23 cellular contexts compared by ENCODE assay signal in genomic region chr1:44661786-44662682, GRCh38. TPM values are rescaled to one million over a fixed set of nuclear protein-coding genes. Genes with fewer than 3 reads are reported as not detected.
DNase-seq lines count a peak whose midpoint lies in the region; ATAC-seq, FAIRE-seq and TF ChIP-seq lines count a peak whose summit lies in the region.
"Had no signal": no experiment of that assay in that cellular context is flagged by ENCODE, and none has a peak within 500 bp of the region (broad histone marks: within the 10 kb centered on the region; RNA-seq: fewer than 3 reads in every experiment).

No MANE protein-coding gene starts in this region.

- DNase-seq in NCI-H1092 treated with DMSO at 0.1 percent for 48 hours (lab: John Stamatoyannopoulos, UW) (peak; percentile 43), NCI-H1092 (lab: John Stamatoyannopoulos, UW) (no peak), NCI-H774 (lab: John Stamatoyannopoulos, UW) (peak; percentile 54), spleen (peak; percentile 65), Right ventricle myocardium inferior (ENCODE audit: missing footprints) (no peak), HAP-1 (ENCODE audit: low spot score in 2 of 2) (no peak)
- DNase-seq in activated effector memory CD4-positive, alpha-beta T cell treated with anti-CD3 and anti-CD28 coated beads, Interleukin-2, amount 50 U/mL, for 16 hours: no peak
- DNase-seq: activated B cell treated with CpG ODN at 0.5 μM for 24 hours; activated CD4-positive, alpha-beta T cell treated with anti-CD3 and anti-CD28 coated beads, Interleukin-2, amount 50 U/mL, for 48 hours; activated CD8-positive, alpha-beta memory T cell treated with anti-CD3 and anti-CD28 coated beads, Interleukin-2, amount 50 U/mL, for 48 hours; activated naive CD8-positive, alpha-beta T cell treated with anti-CD3 and anti-CD28 coated beads for 36 hours; CD8-positive, alpha-beta memory T cell; EL; erythroblast; foreskin keratinocyte; GM23248; lower lobe of right lung; NCI-H226; SK-N-SH had no signal

- FAIRE-seq in islet of Langerhans (lab: Jason Lieb, UNC): peak; percentile 13

- H3K36me3 ChIP-seq in spleen (peaks cover 0 to 7% (median 0%) of the 10 kb centered on the region in 6 donors), HAP-1 (replicated peaks) (no peaks in the 10 kb centered on the region)

- H3K4me3 ChIP-seq in spleen (no peak overlapping the region), HAP-1 (no peak overlapping the region)
- H3K4me3 ChIP-seq: GM23248, hepatocyte, lower lobe of right lung had no signal

- 47 to 55% (median 51%) methylated on average over 13 to 15 of the region's 15 CpGs for WGBS in spleen, 5 donors

- in situ Hi-C loops in HAP-1 (cut with MboI; ENCODE audit: low sequenced_read_pairs): no loop called here

- H3K27me3 ChIP-seq in spleen (replicated peaks in 1 of 7) (peaks cover 0 to 5% (median 0%) of the 10 kb centered on the region in 7 donors), HAP-1 (ENCODE audit: low read depth) (no peaks in the 10 kb centered on the region)
- H3K27me3 ChIP-seq: foreskin keratinocyte, hepatocyte had no signal

- TF ChIP-seq CTCF in spleen (IDR thresholded peaks at IDR 0.05 in 8 of 11, conservative IDR thresholded peaks at IDR 0.05 in 3 of 11): no peak

- no peak for ATAC-seq in Right ventricle myocardium inferior
- ATAC-seq: foreskin keratinocyte, lower lobe of right lung had no signal

- intact Hi-C loops in spleen (cut with DNase I; ENCODE audit: low total_unique reads): no loop called here
- intact Hi-C loops in Right ventricle myocardium inferior (cut with DNase I): no loop called here

- H3K27ac ChIP-seq in spleen: no peak overlapping the region
- H3K27ac ChIP-seq: foreskin keratinocyte, GM23248, hepatocyte, lower lobe of right lung, RWPE1 had no signal

- no peaks in the 10 kb centered on the region for H3K9me3 ChIP-seq in spleen
- no peaks in the 10 kb centered on the region for H3K9me3 ChIP-seq in HAP-1
- H3K9me3 ChIP-seq: lower lobe of right lung, SK-N-SH had no signal

- no peak for TF ChIP-seq POLR2A in spleen (IDR thresholded peaks at IDR 0.05)

- H3K4me1 ChIP-seq in spleen (peaks cover 5 to 36% (median 21%) of the 10 kb centered on the region in 6 donors), HAP-1 (no peaks in the 10 kb centered on the region)
- H3K4me1 ChIP-seq: foreskin keratinocyte, lower lobe of right lung had no signal

RNA-seq across cellular contexts. Expression of gene TMEM53, which starts 12.2 kb away (rescaled TPM):
- 1 to 10 TPM; 4.3 to 7.5 (median 5.4) TPM for total RNA-seq in spleen
- polyA plus RNA-seq in spleen: 1 to 10 TPM; 4.9 to 5.7 (median 5.5) TPM
- 11.8 TPM for total RNA-seq in Right ventricle myocardium inferior

RNA-seq across cellular contexts. Expression of gene ARMH1, which starts 12.5 kb away (rescaled TPM):
- total RNA-seq in spleen (10 to 100 TPM; 12.2 to 24.7 (median 16.2) TPM), Right ventricle myocardium inferior (0.78 TPM)
- 10 to 100 TPM; 43.9 to 86.0 (median 77.4) TPM for polyA plus RNA-seq in spleen
- total RNA-seq: A172 had no signal

Comparison
In these comparisons a context has a peak if more than half of its experiments do, and no peak if none do; other contexts are left out.
1. DNase-seq: peak in NCI-H1092 treated with DMSO at 0.1 percent for 48 hours (single experiment), NCI-H774 (single experiment) and spleen (single experiment); none in NCI-H1092 (single experiment), Right ventricle myocardium inferior (single experiment), HAP-1 (0 of 2) and activated effector memory CD4-positive, alpha-beta T cell treated with anti-CD3 and anti-CD28 coated beads, Interleukin-2, amount 50 U/mL, for 16 hours (single experiment).